Comparison of ENCODE assay signal across 23 cellular contexts in genomic region chr1:186749820-186750219, GRCh38.
DNase-seq lines count a peak whose midpoint lies in the region; ATAC-seq, FAIRE-seq and TF ChIP-seq lines count a peak whose summit lies in the region.
"Had no signal": no experiment of that assay in that cellular context is flagged by ENCODE, and none has a peak within 500 bp of the region (broad histone marks: within the 10 kb centered on the region; RNA-seq: fewer than 3 reads in every experiment).

No MANE protein-coding gene starts in this region.

- peak; percentile 36 for FAIRE-seq in A549 (lab: Jason Lieb, UNC)
- FAIRE-seq in bronchial epithelial cell (lab: Jason Lieb, UNC), result no peak
- FAIRE-seq: GM12878, GM19239, H54 had no signal

- no peak overlapping the region for H2AFZ ChIP-seq in IMR-90 (replicated peaks; ENCODE audit: low read length, poor library complexity)

- no peak overlapping the region for H3K27ac ChIP-seq in A549
- no peak overlapping the region for H3K27ac ChIP-seq in IMR-90 (ENCODE audit: insufficient read depth, low read length)
- H3K27ac ChIP-seq in foreskin keratinocyte, result peak overlapping the region; percentile 81
- H3K27ac ChIP-seq: BLaER1, C4-2B had no signal

- no peaks in the 10 kb centered on the region for H3K79me1 ChIP-seq in IMR-90 (ENCODE audit: low read depth in 1 of 2, low read length in 2 of 2)

- H3K27ac Mint-ChIP-seq in stimulated activated effector memory CD8-positive, alpha-beta T cell treated with anti-CD3 and anti-CD28 coated beads, Interleukin-12 subunit alpha, Interleukin-12 subunit beta, amount 100 ng/mL, for 72 hours, result no peak overlapping the region
- H3K27ac Mint-ChIP-seq: B cell; CD4-positive, CD25-positive, alpha-beta regulatory T cell; CD8-positive, alpha-beta T cell; HFFc6 had no signal

- TF ChIP-seq RAD21 in A549 (conservative IDR thresholded peaks at IDR 0.05 in 1 of 2, IDR thresholded peaks at IDR 0.05 in 1 of 2) (no peak), IMR-90 (IDR thresholded peaks at IDR 0.05; ENCODE audit: low read length) (no peak)

- TF ChIP-seq EP300 in A549 (IDR thresholded peaks at IDR 0.05), result no peak

- H4K91ac ChIP-seq in IMR-90 (ENCODE audit: insufficient read depth, low read depth, low read length), result no peak overlapping the region

- no peak overlapping the region for H2BK15ac ChIP-seq in IMR-90 (ENCODE audit: low read depth, low read length)

- H3K4me3 Mint-ChIP-seq in stimulated activated effector memory CD8-positive, alpha-beta T cell treated with anti-CD3 and anti-CD28 coated beads, Interleukin-12 subunit alpha, Interleukin-12 subunit beta, amount 100 ng/mL, for 72 hours, result no peak overlapping the region
- H3K4me3 Mint-ChIP-seq: B cell; CD4-positive, CD25-positive, alpha-beta regulatory T cell; CD8-positive, alpha-beta T cell; HFFc6 had no signal

- H3K23ac ChIP-seq in IMR-90 (ENCODE audit: low read depth, low read length), result no peak overlapping the region

- H3K56ac ChIP-seq in IMR-90 (ENCODE audit: extremely low read depth, insufficient read depth, low read length), result no peak overlapping the region

- POLR2A ChIA-PET in A549 (lab: Yijun Ruan, JAX), result no interaction called here
- POLR2A ChIA-PET in IMR-90 (lab: Charles Lee; ENCODE audit: unreplicated experiment), result no interaction called here

- H2BK5ac ChIP-seq in IMR-90 (ENCODE audit: low read depth, low read length, poor library complexity, severe bottlenecking), result no peak overlapping the region

- H3K27me3 ChIP-seq in IMR-90 (ENCODE audit: control insufficient read depth, insufficient read depth, low read length) (no peaks in the 10 kb centered on the region), bronchial epithelial cell (ENCODE audit: control insufficient read depth, insufficient read depth, low read length) (no peaks in the 10 kb centered on the region), foreskin keratinocyte (no peaks in the 10 kb centered on the region)
- H3K27me3 ChIP-seq: BLaER1 had no signal

- ATAC-seq in A549 (no peak), IMR-90 (ENCODE audit: low read depth) (no peak), foreskin keratinocyte (peak; percentile 16)
- no peak for ATAC-seq in stimulated activated effector memory CD8-positive, alpha-beta T cell treated with anti-CD3 and anti-CD28 coated beads, Interleukin-12 subunit alpha, Interleukin-12 subunit beta, amount 100 ng/mL, for 72 hours
- ATAC-seq: CD8-positive, alpha-beta T cell; GM12878 had no signal

- H3K36me3 ChIP-seq in IMR-90 (ENCODE audit: control insufficient read depth, insufficient read depth, low read length), result no peaks in the 10 kb centered on the region
- no peaks in the 10 kb centered on the region for H3K36me3 ChIP-seq in bronchial epithelial cell (ENCODE audit: control insufficient read depth, insufficient read depth, low read length)
- H3K36me3 ChIP-seq: BLaER1, HAP-1 had no signal

- no peak overlapping the region for H3K4ac ChIP-seq in IMR-90 (ENCODE audit: low read depth, low read length)

- no peak overlapping the region for H4K5ac ChIP-seq in IMR-90 (ENCODE audit: low read depth, low read length)

- dilution Hi-C loops in IMR-90 (cut with HindIII; ENCODE audit: low sequenced_read_pairs, unreplicated experiment), result no loop called here

- no peak for TF ChIP-seq POLR2A in A549 (IDR thresholded peaks at IDR 0.05; ENCODE audit: low read length)
- TF ChIP-seq POLR2A in IMR-90 (IDR thresholded peaks at IDR 0.05; ENCODE audit: low read depth, low read length), result no peak

- no peak overlapping the region for H3K4me3 ChIP-seq in A549
- no peak overlapping the region for H3K4me3 ChIP-seq in IMR-90 (ENCODE audit: insufficient read depth, low read depth, low read length)
- H3K4me3 ChIP-seq in bronchial epithelial cell (ENCODE audit: low read depth, low read length), result no peak overlapping the region
- H3K4me3 ChIP-seq: BLaER1, GM12878, HAP-1 had no signal

- H2BK120ac ChIP-seq in IMR-90 (ENCODE audit: low read depth, low read length), result no peak overlapping the region

- 80% methylated on average over 3 of the region's 3 CpGs for WGBS in A549 (ENCODE audit: missing lambda C conversion rate)
- no CpG with 5 or more reads among the region's 3 CpGs for WGBS in IMR-90 (ENCODE audit: extremely low coverage in 2 of 2, insufficient read length in 1 of 2), 2 experiments

- BruUV-seq in IMR-90 (replicated peaks; lab: Mats Ljungman, UMichigan), result no TSS peak

- DNase-seq in A549 (ENCODE audit: low read depth in 1 of 2, low spot score in 1 of 2) (no peak), IMR-90 (no peak), bronchial epithelial cell (ENCODE audit: low read depth) (peak; percentile 86), foreskin keratinocyte (peak; percentile 59 to 82), SIG-M5 treated with dmso at 0.1 percent for 504 hours (lab: John Stamatoyannopoulos, UW; ENCODE audit: unreplicated experiment) (no peak), EL (no peak), medulla oblongata (ENCODE audit: extremely low spot score) (no peak)
- no peak for DNase-seq in stimulated activated effector memory CD8-positive, alpha-beta T cell treated with anti-CD3 and anti-CD28 coated beads, Interleukin-12 subunit alpha, Interleukin-12 subunit beta, amount 100 ng/mL, for 72 hours (ENCODE audit: low spot score in 2 of 2)
- DNase-seq: Caco-2; CD4-positive, CD25-positive, alpha-beta regulatory T cell; CD8-positive, alpha-beta T cell; DMS153; DND-41; GDM1; GOT3; HFFc6 had no signal

- no peaks in the 10 kb centered on the region for H4K20me1 ChIP-seq in IMR-90 (ENCODE audit: insufficient read depth, low read length)
- H4K20me1 ChIP-seq: BLaER1 had no signal

- H3K9me3 ChIP-seq in A549, result peaks cover 15% of the 10 kb centered on the region
- H3K9me3 ChIP-seq in IMR-90 (ENCODE audit: control insufficient read depth, insufficient read depth, low read length), result peaks cover 8% of the 10 kb centered on the region
- H3K9me3 ChIP-seq: HAP-1 had no signal

- no peak overlapping the region for H3K9ac ChIP-seq in IMR-90 (ENCODE audit: low read depth, low read length)
- H3K9ac ChIP-seq: BLaER1 had no signal

- no peak overlapping the region for H2BK20ac ChIP-seq in IMR-90 (ENCODE audit: low read depth, low read length)

- intact Hi-C loops in IMR-90 (cut with micrococcal nuclease), result no loop called here

- peaks cover 6% of the 10 kb centered on the region for H3K4me1 ChIP-seq in A549
- H3K4me1 ChIP-seq in IMR-90 (ENCODE audit: control insufficient read depth, insufficient read depth, low read length), result no peaks in the 10 kb centered on the region; the same call in 1 of the 2 replicates
- H3K4me1 ChIP-seq in foreskin keratinocyte, result peaks cover 23% of the 10 kb centered on the region
- H3K4me1 ChIP-seq: BLaER1, Caco-2, HAP-1 had no signal

- H3K9me1 ChIP-seq in IMR-90 (ENCODE audit: insufficient read depth, low read length), result no peaks in the 10 kb centered on the region

- no peak overlapping the region for H3K14ac ChIP-seq in IMR-90 (replicated peaks; ENCODE audit: low read depth, low read length)

- in situ Hi-C loops in IMR-90 (cut with MboI; ENCODE audit: low sequenced_read_pairs), result no loop called here

- no peak overlapping the region for H4K8ac ChIP-seq in IMR-90 (ENCODE audit: low read depth in 2 of 2, low read length in 2 of 2)

- peaks cover 7% of the 10 kb centered on the region for H3K9me3 Mint-ChIP-seq in stimulated activated effector memory CD8-positive, alpha-beta T cell treated with anti-CD3 and anti-CD28 coated beads, Interleukin-12 subunit alpha, Interleukin-12 subunit beta, amount 100 ng/mL, for 72 hours
- H3K9me3 Mint-ChIP-seq: HFFc6 had no signal

- no peak overlapping the region for H2AK5ac ChIP-seq in IMR-90 (ENCODE audit: low read depth, low read length)

- H3K18ac ChIP-seq in IMR-90 (ENCODE audit: low read depth, low read length), result no peak overlapping the region

- H3K36me3 Mint-ChIP-seq in stimulated activated effector memory CD8-positive, alpha-beta T cell treated with anti-CD3 and anti-CD28 coated beads, Interleukin-12 subunit alpha, Interleukin-12 subunit beta, amount 100 ng/mL, for 72 hours, result no peaks in the 10 kb centered on the region
- H3K36me3 Mint-ChIP-seq: CD4-positive, CD25-positive, alpha-beta regulatory T cell; CD8-positive, alpha-beta T cell had no signal

- TF ChIP-seq CTCF in A549 (IDR thresholded peaks at IDR 0.05), result no peak
- no peak for TF ChIP-seq CTCF in IMR-90 (conservative IDR thresholded peaks at IDR 0.05; ENCODE audit: low read depth, low read length)
- no peak for TF ChIP-seq CTCF in bronchial epithelial cell (IDR thresholded peaks at IDR 0.05; ENCODE audit: insufficient read depth, low read length, severe bottlenecking)
- TF ChIP-seq CTCF in foreskin keratinocyte (conservative IDR thresholded peaks at IDR 0.05), result no peak

- CTCF ChIA-PET in A549 (lab: Yijun Ruan, JAX), result no interaction called here
- CTCF ChIA-PET in IMR-90 (lab: Yijun Ruan, JAX), result no interaction called here

- H3K4me1 Mint-ChIP-seq in stimulated activated effector memory CD8-positive, alpha-beta T cell treated with anti-CD3 and anti-CD28 coated beads, Interleukin-12 subunit alpha, Interleukin-12 subunit beta, amount 100 ng/mL, for 72 hours, result no peaks in the 10 kb centered on the region
- H3K4me1 Mint-ChIP-seq: B cell; CD4-positive, CD25-positive, alpha-beta regulatory T cell had no signal

- no peak overlapping the region for H3K4me2 ChIP-seq in A549
- no peak overlapping the region for H3K4me2 ChIP-seq in IMR-90 (ENCODE audit: low read depth, low read length)
- H3K4me2 ChIP-seq: BLaER1 had no signal

- no peak overlapping the region for H2AK9ac ChIP-seq in IMR-90 (replicated peaks; ENCODE audit: low read depth, low read length, poor library complexity)

TF ChIP-seq in A549, 52 proteins besides CTCF, POLR2A, EP300 and RAD21:
- TF ChIP-seq ZFP36 (IDR thresholded peaks at IDR 0.05; ENCODE audit: borderline replicate concordance, partially characterized antibody) (no peak), MAFK (IDR thresholded peaks at IDR 0.05; ENCODE audit: partially characterized antibody) (peak; percentile 41)
TF ChIP-seq in A549: peak in this region for 1.

TF ChIP-seq in IMR-90, 13 proteins besides CTCF, POLR2A, EP300 and RAD21:
- TF ChIP-seq ELK1 (IDR thresholded peaks at IDR 0.05; ENCODE audit: borderline replicate concordance, low read depth, low read length) (no peak), MAFK (IDR thresholded peaks at IDR 0.05; ENCODE audit: low read depth, low read length) (0 out of 2 replicates have a peak, but pooled peaks have one; percentile 22)

Comparison
In these comparisons a context has a peak if more than half of its experiments do, and no peak if none do; other contexts are left out.
1. DNase-seq: peak in bronchial epithelial cell (single experiment) and foreskin keratinocyte (2 of 2); none in A549 (0 of 2), IMR-90 (single experiment), SIG-M5 treated with dmso at 0.1 percent for 504 hours (single experiment), stimulated activated effector memory CD8-positive, alpha-beta T cell treated with anti-CD3 and anti-CD28 coated beads, Interleukin-12 subunit alpha, Interleukin-12 subunit beta, amount 100 ng/mL, for 72 hours (0 of 2), EL (single experiment) and medulla oblongata (single experiment).